10 cellular contexts compared by ENCODE assay signal in genomic region chr3:32421185-32421584, GRCh38. TPM values are rescaled to one million over a fixed set of nuclear protein-coding genes. Genes with fewer than 3 reads are reported as not detected.
DNase-seq lines count a peak whose midpoint lies in the region; ATAC-seq and TF ChIP-seq lines count a peak whose summit lies in the region.
"Had no signal": no experiment of that assay in that cellular context is flagged by ENCODE, and none has a peak within 500 bp of the region (broad histone marks: within the 10 kb centered on the region; RNA-seq: fewer than 3 reads in every experiment).

No MANE protein-coding gene starts in this region.

- H3K4me2 ChIP-seq in mammary epithelial cell (ENCODE audit: insufficient read depth, low read depth, low read length), result peak overlapping the region; percentile 73

- ATAC-seq in naive thymus-derived CD8-positive, alpha-beta T cell, result no peak
- no peak for ATAC-seq in HG02885 (IDR thresholded peaks at IDR 0.05; ENCODE audit: poor library complexity, unreplicated experiment)

- H3K36me3 Mint-ChIP-seq in naive thymus-derived CD8-positive, alpha-beta T cell, result peaks cover 0 to 2% (median 0%) of the 10 kb centered on the region in 3 donors

- H3K79me2 ChIP-seq in mammary epithelial cell (ENCODE audit: insufficient read depth, low read length), result peaks cover 90% of the 10 kb centered on the region

- H4K20me1 ChIP-seq in mammary epithelial cell (ENCODE audit: insufficient read depth, low read length), result no peaks in the 10 kb centered on the region

- no peak overlapping the region for H2AFZ ChIP-seq in mammary epithelial cell (ENCODE audit: low read depth, low read length)

- no peaks in the 10 kb centered on the region for H3K27me3 Mint-ChIP-seq in naive thymus-derived CD8-positive, alpha-beta T cell

- H3K27ac Mint-ChIP-seq in naive thymus-derived CD8-positive, alpha-beta T cell, result peak overlapping the region; percentile 91 to 100 (median 97)

- no peaks in the 10 kb centered on the region for H3K9me3 Mint-ChIP-seq in naive thymus-derived CD8-positive, alpha-beta T cell

- POLR2A ChIA-PET in naive thymus-derived CD8-positive, alpha-beta T cell (lab: Charles Lee), result interaction anchor here (0.5 to 18.8 kb wide), 5 partner anchors 8 to 107 kb away, joined by 3 to 353 read pairs (median 5); partner anchors contain the start of gene CMTM7

- H3K4me3 Mint-ChIP-seq in naive thymus-derived CD8-positive, alpha-beta T cell, result peak overlapping the region; percentile 48 to 83 (median 77)

- no peak for TF ChIP-seq CTCF in mammary epithelial cell (conservative IDR thresholded peaks at IDR 0.05 in 1 of 2, IDR thresholded peaks at IDR 0.05 in 1 of 2; ENCODE audit: extremely low read depth in 1 of 2, insufficient read depth in 1 of 2, low read depth in 1 of 2, low read length in 2 of 2)

- no peaks in the 10 kb centered on the region for H3K36me3 ChIP-seq in mammary epithelial cell (ENCODE audit: insufficient read depth, low read length)

- dilution Hi-C loops in mammary epithelial cell (cut with HindIII; ENCODE audit: low sequenced_read_pairs), result no loop called here

- peaks cover 53 to 98% (median 96%) of the 10 kb centered on the region in 4 donors for H3K4me1 Mint-ChIP-seq in naive thymus-derived CD8-positive, alpha-beta T cell

- H3K27ac ChIP-seq in mammary epithelial cell (ENCODE audit: insufficient read depth, low read depth, low read length), result peak overlapping the region; percentile 94

- in situ Hi-C loops in mammary epithelial cell (cut with MboI; ENCODE audit: low sequenced_read_pairs in 2 of 2), result no loop called here

- H3K4me1 ChIP-seq in mammary epithelial cell (ENCODE audit: insufficient read depth, low read length), result peaks cover 47% of the 10 kb centered on the region

- H3K27me3 ChIP-seq in mammary epithelial cell (ENCODE audit: insufficient read depth, low read length), result no peaks in the 10 kb centered on the region

- intact Hi-C loops in mammary epithelial cell (cut with micrococcal nuclease), result no loop called here

- H3K4me3 ChIP-seq in mammary epithelial cell (replicated peaks in 1 of 3; ENCODE audit: insufficient read depth in 1 of 3, low read depth in 2 of 3, low read length in 3 of 3), result no peak overlapping the region

- CTCF ChIA-PET in mammary epithelial cell (lab: Charles Lee; ENCODE audit: low non-redundant PET), result no interaction called here

- peak; percentile 1 for DNase-seq in stimulated activated CD4-positive, alpha-beta T cell treated with anti-CD3 and anti-CD28 coated beads, Interleukin-4, amount 100 ng/mL, for 24 hours
- DNase-seq in stimulated activated CD4-positive, alpha-beta T cell treated with anti-CD3 and anti-CD28 coated beads, Interleukin-4, amount 100 ng/mL, for 1 hour, result no peak
- DNase-seq in mammary epithelial cell (no peak), retina (no peak), dermis blood vessel endothelial cell (no peak), NCI-H69 (lab: John Stamatoyannopoulos, UW) (no peak)
- DNase-seq in naive thymus-derived CD8-positive, alpha-beta T cell, result no peak
- DNase-seq: activated effector memory CD4-positive, alpha-beta T cell treated with Interleukin-2 at 50 U/mL for 16 hours; SHP77 treated with DMSO at 0.1 percent for 48 hours had no signal

- H3K9ac ChIP-seq in mammary epithelial cell (ENCODE audit: insufficient read depth, low read length), result peak overlapping the region; percentile 62

- H3K9me3 ChIP-seq in mammary epithelial cell (replicated peaks; ENCODE audit: insufficient read depth, low read length), result no peaks in the 10 kb centered on the region

- BruUV-seq in mammary epithelial cell (replicated peaks; lab: Mats Ljungman, UMichigan), result no TSS peak

- WGBS in mammary epithelial cell (ENCODE audit: low coverage, missing lambda C conversion rate), result 59% methylated on average over 3 of the region's 3 CpGs

RNA-seq across cellular contexts. Expression of gene CMTM7, which starts 29.5 kb away (rescaled TPM):
- total RNA-seq in mammary epithelial cell (10 to 100 TPM; 35.8 to 62.1 TPM), dermis blood vessel endothelial cell (19.1 and 31.3 TPM in 2 replicates)
- polyA plus RNA-seq in mammary epithelial cell, result 78.0 TPM
- 105 TPM for polyA minus RNA-seq in mammary epithelial cell
- 10 to 100 TPM; 46.4 to 48.8 TPM for total RNA-seq in naive thymus-derived CD8-positive, alpha-beta T cell
- polyA plus RNA-seq in naive thymus-derived CD8-positive, alpha-beta T cell, result 100 to 1,000 TPM in 1 of 3 donors, 10 to 100 TPM in 2; 67.4 to 122 (median 98.5) TPM
